20 cellular contexts compared by ENCODE assay signal in the genomic region with DNA sequence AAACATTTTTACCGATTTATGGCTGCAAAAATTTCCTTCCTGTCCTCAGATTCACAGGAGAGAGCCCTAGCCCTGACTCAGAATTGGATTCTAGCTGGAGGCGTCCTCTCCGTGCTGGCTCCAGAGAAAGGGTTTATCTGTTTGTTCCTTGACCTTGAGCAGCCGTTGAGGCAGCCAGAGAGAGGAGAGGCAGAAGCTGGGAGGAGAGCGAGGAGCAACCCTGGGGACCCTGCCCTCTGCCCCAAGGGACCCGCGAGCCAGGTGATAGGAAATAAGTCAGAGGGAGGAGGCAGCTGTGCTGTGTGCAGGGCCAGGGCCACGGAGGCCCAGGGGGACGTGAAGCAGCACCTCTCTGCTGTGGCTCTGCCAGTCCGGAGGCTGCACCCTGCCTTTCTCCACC.
A peak's percentile ranks its signal among the peaks of the same experiment; 100 is the strongest.
DNase-seq lines count a peak whose midpoint lies in the region; ATAC-seq, FAIRE-seq and TF ChIP-seq lines count a peak whose summit lies in the region.
"Had no signal": no experiment of that assay in that cellular context is flagged by ENCODE, and none has a peak within 500 bp of the region (broad histone marks: within the 10 kb centered on the region; RNA-seq: fewer than 3 reads in every experiment).

No MANE protein-coding gene starts in this region.

- no peaks in the 10 kb centered on the region for H4K20me1 ChIP-seq in K562 (replicated peaks; ENCODE audit: control insufficient read depth, insufficient read depth, low read length)

- H3K9me1 ChIP-seq in K562 (ENCODE audit: control insufficient read depth, insufficient read depth, low read length): no peaks in the 10 kb centered on the region

- TF ChIP-seq POLR2A in K562 (conservative IDR thresholded peaks at IDR 0.05) (no peak), lower leg skin (IDR thresholded peaks at IDR 0.05) (no peak)

- BruUV-seq in K562 (replicated peaks; lab: Mats Ljungman, UMichigan): no TSS peak

- in situ Hi-C loops in K562 (cut with MboI): no loop called here

- no peaks in the 10 kb centered on the region for H3K79me2 ChIP-seq in K562 (ENCODE audit: control insufficient read depth, insufficient read depth, low read length)

- H3K27ac ChIP-seq in K562 (ENCODE audit: extremely low read depth, low read depth, low read length) (no peak overlapping the region), liver (ENCODE audit: low read depth in 1 of 2, low read length in 2 of 2) (no peak overlapping the region)
- H3K27ac ChIP-seq: C4-2B, coronary artery, tibial artery had no signal

- H3K27ac Mint-ChIP-seq in activated naive CD8-positive, alpha-beta T cell treated with anti-CD3 and anti-CD28 coated beads, Interleukin-2, amount 10 ng/mL, durations not matched to agents 7 days and 5 days: no peak overlapping the region
- no peak overlapping the region for H3K27ac Mint-ChIP-seq in activated naive CD8-positive, alpha-beta T cell treated with anti-CD3 and anti-CD28 coated beads for 36 hours
- H3K27ac Mint-ChIP-seq in stimulated activated naive B cell treated with anti-CD40 and anti-IgM and Interleukin-4, amounts not matched to agents 10 μg/mL and 1 μg/mL and 100 μg/mL, for 72 hours: no peak overlapping the region
- H3K27ac Mint-ChIP-seq: activated CD4-positive, alpha-beta T cell treated with anti-CD3 and anti-CD28 coated beads, Interleukin-2, amount 10 ng/mL, durations not matched to agents 7 days and 5 days had no signal

- H3K27me3 Mint-ChIP-seq in activated naive CD8-positive, alpha-beta T cell treated with anti-CD3 and anti-CD28 coated beads, Interleukin-2, amount 10 ng/mL, durations not matched to agents 7 days and 5 days: peaks cover 2% of the 10 kb centered on the region
- no peaks in the 10 kb centered on the region for H3K27me3 Mint-ChIP-seq in activated naive CD8-positive, alpha-beta T cell treated with anti-CD3 and anti-CD28 coated beads for 36 hours
- H3K27me3 Mint-ChIP-seq in stimulated activated naive B cell treated with anti-CD40 and anti-IgM and Interleukin-4, amounts not matched to agents 10 μg/mL and 1 μg/mL and 100 μg/mL, for 72 hours: peaks cover 10 to 15% of the 10 kb centered on the region in 2 donors
- H3K27me3 Mint-ChIP-seq: activated CD4-positive, alpha-beta T cell treated with anti-CD3 and anti-CD28 coated beads, Interleukin-2, amount 10 ng/mL, durations not matched to agents 7 days and 5 days had no signal

- H3K4me3 ChIP-seq in K562 (no peak overlapping the region), liver (ENCODE audit: low read depth in 1 of 3, low read length in 3 of 3) (no peak overlapping the region), lower leg skin (ENCODE audit: low read depth, poor library complexity, severe bottlenecking) (no peak overlapping the region)
- H3K4me3 ChIP-seq: coronary artery, tibial artery had no signal

- TF ChIP-seq RAD21 in K562 (CRISPR knock-in tag; conservative IDR thresholded peaks at IDR 0.05 in 1 of 2, IDR thresholded peaks at IDR 0.05 in 1 of 2) (no peak), liver (IDR thresholded peaks at IDR 0.05) (no peak)

- no peak for ATAC-seq in activated naive CD8-positive, alpha-beta T cell treated with anti-CD3 and anti-CD28 coated beads, Interleukin-2, amount 10 ng/mL, durations not matched to agents 7 days and 5 days (ENCODE audit: low read depth)
- ATAC-seq in K562: no peak; the same call in 2 of the 3 replicates
- peak; percentile 53 to 56 for ATAC-seq in stimulated activated naive B cell treated with anti-CD40 and anti-IgM and Interleukin-4, amounts not matched to agents 10 μg/mL and 1 μg/mL and 100 μg/mL, for 72 hours (replicated peaks)
- ATAC-seq in HG02642 (IDR thresholded peaks at IDR 0.05; ENCODE audit: poor library complexity, unreplicated experiment): no peak
- ATAC-seq: natural killer cell treated with Interleukin-12 subunit alpha and Interleukin-12 subunit beta and Interleukin-15 and Interleukin-18, amount 100 ng/mL, for 72 hours had no signal

- H3K4me1 ChIP-seq in K562 (replicated peaks in 1 of 2; ENCODE audit: control insufficient read depth in 2 of 2, insufficient read depth in 2 of 2, low read length in 2 of 2): peaks cover 0 to 5% of the 10 kb centered on the region in 2 experiments; a peak in 3 of 5 replicates
- peaks cover 0 to 3% (median 1%) of the 10 kb centered on the region in 4 donors for H3K4me1 ChIP-seq in liver (ENCODE audit: control insufficient read depth in 4 of 4, insufficient read depth in 4 of 4, low read length in 3 of 4)

- H3K9me3 ChIP-seq in K562 (replicated peaks; ENCODE audit: control insufficient read depth, insufficient read depth, low read depth, low read length) (no peaks in the 10 kb centered on the region), liver (ENCODE audit: control insufficient read depth in 4 of 4, low read length in 3 of 4) (no peaks in the 10 kb centered on the region)
- H3K9me3 ChIP-seq: tibial artery had no signal

- peak overlapping the region; percentile 51; the same call in 1 of the 2 replicates for H2AFZ ChIP-seq in K562 (ENCODE audit: low read depth, low read length)

- H3K9me3 Mint-ChIP-seq in activated naive CD8-positive, alpha-beta T cell treated with anti-CD3 and anti-CD28 coated beads, Interleukin-2, amount 10 ng/mL, durations not matched to agents 7 days and 5 days: no peaks in the 10 kb centered on the region
- H3K9me3 Mint-ChIP-seq in activated naive CD8-positive, alpha-beta T cell treated with anti-CD3 and anti-CD28 coated beads for 36 hours: no peaks in the 10 kb centered on the region
- no peaks in the 10 kb centered on the region for H3K9me3 Mint-ChIP-seq in stimulated activated naive B cell treated with anti-CD40 and anti-IgM and Interleukin-4, amounts not matched to agents 10 μg/mL and 1 μg/mL and 100 μg/mL, for 72 hours
- H3K9me3 Mint-ChIP-seq: activated CD4-positive, alpha-beta T cell treated with anti-CD3 and anti-CD28 coated beads, Interleukin-2, amount 10 ng/mL, durations not matched to agents 7 days and 5 days; natural killer cell treated with Interleukin-12 subunit alpha and Interleukin-12 subunit beta and Interleukin-15 and Interleukin-18, amount 100 ng/mL, for 72 hours had no signal

- WGBS in K562 (ENCODE audit: insufficient coverage, low coverage, missing lambda C conversion rate): 9% methylated on average over 6 of the region's 10 CpGs
- 66% methylated on average over 10 of the region's 10 CpGs for WGBS in liver
- WGBS in lower leg skin, 2 donors: 37 to 41% methylated on average over 10 of the region's 10 CpGs

- H3K36me3 Mint-ChIP-seq in activated naive CD8-positive, alpha-beta T cell treated with anti-CD3 and anti-CD28 coated beads, Interleukin-2, amount 10 ng/mL, durations not matched to agents 7 days and 5 days: no peaks in the 10 kb centered on the region
- H3K36me3 Mint-ChIP-seq in activated naive CD8-positive, alpha-beta T cell treated with anti-CD3 and anti-CD28 coated beads for 36 hours: no peaks in the 10 kb centered on the region
- H3K36me3 Mint-ChIP-seq in stimulated activated naive B cell treated with anti-CD40 and anti-IgM and Interleukin-4, amounts not matched to agents 10 μg/mL and 1 μg/mL and 100 μg/mL, for 72 hours: no peaks in the 10 kb centered on the region
- H3K36me3 Mint-ChIP-seq: natural killer cell treated with Interleukin-12 subunit alpha and Interleukin-12 subunit beta and Interleukin-15 and Interleukin-18, amount 100 ng/mL, for 72 hours had no signal

- no peak overlapping the region for H3K4me2 ChIP-seq in K562 (ENCODE audit: insufficient read depth, low read length)

- peak; percentile 7 for DNase-seq in activated naive CD8-positive, alpha-beta T cell treated with anti-CD3 and anti-CD28 coated beads, Interleukin-2, amount 10 ng/mL, durations not matched to agents 7 days and 5 days
- DNase-seq in activated naive CD8-positive, alpha-beta T cell treated with anti-CD3 and anti-CD28 coated beads for 36 hours: no peak
- DNase-seq in K562 (ENCODE audit: extremely low read depth in 1 of 4, low spot score in 3 of 4) (no peak), CD1c-positive myeloid dendritic cell (ENCODE audit: extremely low spot score) (no peak), lower leg skin (ENCODE audit: low spot score in 2 of 2) (no peak)
- DNase-seq in stimulated activated naive B cell treated with anti-CD40 and anti-IgM and Interleukin-4, amounts not matched to agents 10 μg/mL and 1 μg/mL and 100 μg/mL, for 72 hours: no peak
- DNase-seq: activated CD4-positive, alpha-beta T cell treated with anti-CD3 and anti-CD28 coated beads, Interleukin-2, amount 10 ng/mL, durations not matched to agents 7 days and 5 days; activated CD8-positive, alpha-beta memory T cell treated with anti-CD3 and anti-CD28 coated beads, Interleukin-2, amount 50 U/mL, for 4 hours; activated gamma-delta T cell; foreskin melanocyte; NCI-H146; NCI-H226; RPMI8226 had no signal

- no peak overlapping the region for H3K4me3 Mint-ChIP-seq in activated naive CD8-positive, alpha-beta T cell treated with anti-CD3 and anti-CD28 coated beads, Interleukin-2, amount 10 ng/mL, durations not matched to agents 7 days and 5 days
- no peak overlapping the region for H3K4me3 Mint-ChIP-seq in activated naive CD8-positive, alpha-beta T cell treated with anti-CD3 and anti-CD28 coated beads for 36 hours
- no peak overlapping the region for H3K4me3 Mint-ChIP-seq in stimulated activated naive B cell treated with anti-CD40 and anti-IgM and Interleukin-4, amounts not matched to agents 10 μg/mL and 1 μg/mL and 100 μg/mL, for 72 hours
- H3K4me3 Mint-ChIP-seq: activated CD4-positive, alpha-beta T cell treated with anti-CD3 and anti-CD28 coated beads, Interleukin-2, amount 10 ng/mL, durations not matched to agents 7 days and 5 days; natural killer cell treated with Interleukin-12 subunit alpha and Interleukin-12 subunit beta and Interleukin-15 and Interleukin-18, amount 100 ng/mL, for 72 hours had no signal

- no peak for TF ChIP-seq EP300 in K562 (IDR thresholded peaks at IDR 0.05; ENCODE audit: low read length)

- no peaks in the 10 kb centered on the region for H3K36me3 ChIP-seq in K562 (ENCODE audit: control insufficient read depth, insufficient read depth, low read length)
- no peaks in the 10 kb centered on the region for H3K36me3 ChIP-seq in liver (ENCODE audit: control insufficient read depth in 4 of 4, insufficient read depth in 3 of 4, low read depth in 1 of 4, low read length in 3 of 4)
- H3K36me3 ChIP-seq: tibial artery had no signal

- POLR2A ChIA-PET in activated naive CD8-positive, alpha-beta T cell treated with anti-CD3 and anti-CD28 coated beads, Interleukin-2, amount 10 ng/mL, durations not matched to agents 7 days and 5 days (lab: Charles Lee): no interaction called here
- POLR2A ChIA-PET in K562 (lab: Yijun Ruan, JAX): interaction anchor here (0.6 kb wide), 1 partner anchor 1056 kb away, joined by 3 read pairs; no protein-coding TSS in a partner anchor

- TF ChIP-seq CTCF in K562 (IDR thresholded peaks at IDR 0.05 in 2 of 3, conservative IDR thresholded peaks at IDR 0.05 in 1 of 3; ENCODE audit: insufficient read depth in 2 of 3, low read depth in 1 of 3, low read length in 3 of 3) (no peak), liver (IDR thresholded peaks at IDR 0.05; ENCODE audit: low read depth, low read length, missing input control) (no peak), lower leg skin (IDR thresholded peaks at IDR 0.05) (no peak)

- CTCF ChIA-PET in K562 (lab: Yijun Ruan, JAX; ENCODE audit: low intra/inter-chr PET ratio): no interaction called here

- intact Hi-C loops in K562 (cut with micrococcal nuclease) (no loop called here), lower leg skin (cut with DNase I; ENCODE audit: low total_unique reads) (no loop called here)

- no peaks in the 10 kb centered on the region for H3K4me1 Mint-ChIP-seq in activated naive CD8-positive, alpha-beta T cell treated with anti-CD3 and anti-CD28 coated beads, Interleukin-2, amount 10 ng/mL, durations not matched to agents 7 days and 5 days
- no peaks in the 10 kb centered on the region for H3K4me1 Mint-ChIP-seq in activated naive CD8-positive, alpha-beta T cell treated with anti-CD3 and anti-CD28 coated beads for 36 hours
- H3K4me1 Mint-ChIP-seq in stimulated activated naive B cell treated with anti-CD40 and anti-IgM and Interleukin-4, amounts not matched to agents 10 μg/mL and 1 μg/mL and 100 μg/mL, for 72 hours: peaks cover 5 to 16% of the 10 kb centered on the region in 2 donors
- H3K4me1 Mint-ChIP-seq: activated CD4-positive, alpha-beta T cell treated with anti-CD3 and anti-CD28 coated beads, Interleukin-2, amount 10 ng/mL, durations not matched to agents 7 days and 5 days had no signal

- H3K9ac ChIP-seq in K562 (ENCODE audit: insufficient read depth in 1 of 2, low read depth in 2 of 2, low read length in 2 of 2) (0 out of 4 replicates have a peak overlapping the region, but pooled peaks of 1 of the 2 experiments have one; percentile 28), liver (ENCODE audit: low read depth in 1 of 2, low read length in 2 of 2) (no peak overlapping the region)

- FAIRE-seq in K562 (lab: Jason Lieb, UNC): no peak
- FAIRE-seq: A204.1 had no signal

- H3K27me3 ChIP-seq in K562 (ENCODE audit: control insufficient read depth in 2 of 2, insufficient read depth in 2 of 2, low read length in 2 of 2): peaks cover 0 to 4% of the 10 kb centered on the region in 2 experiments; a peak in 1 of 5 replicates
- H3K27me3 ChIP-seq in liver (ENCODE audit: control insufficient read depth in 4 of 4, insufficient read depth in 4 of 4, low read length in 3 of 4): no peaks in the 10 kb centered on the region
- H3K27me3 ChIP-seq: tibial artery had no signal

Comparison
In these comparisons a context has a peak if more than half of its experiments do, and no peak if none do; other contexts are left out.
1. ATAC-seq: peak in stimulated activated naive B cell treated with anti-CD40 and anti-IgM and Interleukin-4, amounts not matched to agents 10 μg/mL and 1 μg/mL and 100 μg/mL, for 72 hours (2 of 2); none in activated naive CD8-positive, alpha-beta T cell treated with anti-CD3 and anti-CD28 coated beads, Interleukin-2, amount 10 ng/mL, durations not matched to agents 7 days and 5 days (single experiment), K562 (single experiment) and HG02642 (single experiment).